8 cellular contexts compared by ENCODE assay signal in genomic region chr17:3965123-3965800, GRCh38. TPM values are rescaled to one million over a fixed set of nuclear protein-coding genes. Genes with fewer than 3 reads are reported as not detected.
DNase-seq lines count a peak whose midpoint lies in the region; ATAC-seq, FAIRE-seq and TF ChIP-seq lines count a peak whose summit lies in the region.

No MANE protein-coding gene starts in this region.

- ATAC-seq in HG03025 (IDR thresholded peaks at IDR 0.05; ENCODE audit: low FRiP score, unreplicated experiment), result no peak

- peak overlapping the region in 10 of 11 experiments; percentile 63 to 90 (median 82); a peak in 19 of 22 replicates for H3K9ac ChIP-seq in BLaER1 treated with 17β-estradiol and CSF1 and Interleukin-3, amounts not matched to agents 10 nM and 100 nM

- peak; percentile 90 for DNase-seq in H54 (ENCODE audit: insufficient read length, low spot score)
- DNase-seq in NCI-H2227 (lab: John Stamatoyannopoulos, UW; ENCODE audit: unreplicated experiment), result peak; percentile 36
- peak; percentile 11 for DNase-seq in activated CD4-positive, CD25-positive, alpha-beta regulatory T cell treated with anti-CD3 and anti-CD28 coated beads, Interleukin-2, amount 50 U/mL, for 16 hours (ENCODE audit: low read depth, low spot score)
- peak; percentile 24 for DNase-seq in dermis blood vessel endothelial cell
- DNase-seq in medulla oblongata (ENCODE audit: extremely low spot score), result peak; percentile 41
- DNase-seq in stimulated activated CD8-positive, alpha-beta memory T cell treated with anti-CD3 and anti-CD28 coated beads, Interleukin-15, amount 100 ng/mL, for 48 hours (ENCODE audit: low read depth in 2 of 2), result peak; percentile 58 to 61

- peak; percentile 43; the same call in 1 of the 2 replicates for TF ChIP-seq POLR2A in H54 (IDR thresholded peaks at IDR 0.05; ENCODE audit: low read depth, low read length)

- no peaks in the 10 kb centered on the region for H3K9me3 ChIP-seq in BLaER1 treated with 17β-estradiol and CSF1 and Interleukin-3, amounts not matched to agents 10 nM and 100 nM (replicated peaks in 1 of 11)

- peak; percentile 33 for FAIRE-seq in H54 (lab: Jason Lieb, UNC)

- peaks cover 0 to 7% (median 0%) of the 10 kb centered on the region in 11 experiments; a peak in 2 of 22 replicates for H3K27me3 ChIP-seq in BLaER1 treated with 17β-estradiol and CSF1 and Interleukin-3, amounts not matched to agents 10 nM and 100 nM

- H3K36me3 ChIP-seq in BLaER1 treated with 17β-estradiol and CSF1 and Interleukin-3, amounts not matched to agents 10 nM and 100 nM, result no peaks in the 10 kb centered on the region

- peaks cover 49 to 94% (median 82%) of the 10 kb centered on the region in 10 experiments for H3K4me1 ChIP-seq in BLaER1 treated with 17β-estradiol and CSF1 and Interleukin-3, amounts not matched to agents 10 nM and 100 nM

- H3K4me3 ChIP-seq in BLaER1 treated with 17β-estradiol and CSF1 and Interleukin-3, amounts not matched to agents 10 nM and 100 nM, result peak overlapping the region; percentile 73 to 89 (median 78); a peak in 19 of 20 replicates

- peak overlapping the region; percentile 89 to 100 (median 96) for H3K4me2 ChIP-seq in BLaER1 treated with 17β-estradiol and CSF1 and Interleukin-3, amounts not matched to agents 10 nM and 100 nM

- H3K27ac ChIP-seq in BLaER1 treated with 17β-estradiol and CSF1 and Interleukin-3, amounts not matched to agents 10 nM and 100 nM, result peak overlapping the region in 10 of 11 experiments; percentile 56 to 93 (median 84); a peak in 17 of 22 replicates

- H4K20me1 ChIP-seq in BLaER1 treated with 17β-estradiol and CSF1 and Interleukin-3, amounts not matched to agents 10 nM and 100 nM, result peaks cover 0 to 45% (median 34%) of the 10 kb centered on the region in 11 experiments; a peak in 19 of 22 replicates

RNA-seq across cellular contexts. Expression of gene ATP2A3, which starts 1.0 kb away (rescaled TPM):
- total RNA-seq in dermis blood vessel endothelial cell, result 0.23 TPM in 1 of 2 replicates, not detected in the other

RNA-seq across cellular contexts. Expression of gene P2RX1, which starts 49.0 kb away (rescaled TPM):
- total RNA-seq in dermis blood vessel endothelial cell, result not detected in 2 replicates

Comparison
In these comparisons a context has a peak if more than half of its experiments do, and no peak if none do; other contexts are left out.
1. DNase-seq: peak in every context shown above with its lines; median percentile 90 in H54; 60 in stimulated activated CD8-positive, alpha-beta memory T cell treated with anti-CD3 and anti-CD28 coated beads, Interleukin-15, amount 100 ng/mL, for 48 hours; 41 in medulla oblongata; 36 in NCI-H2227; 24 in dermis blood vessel endothelial cell; 11 in activated CD4-positive, CD25-positive, alpha-beta regulatory T cell treated with anti-CD3 and anti-CD28 coated beads, Interleukin-2, amount 50 U/mL, for 16 hours.